Comparison of ENCODE assay signal across 3 cellular contexts in genomic region chr14:34213332-34213731, GRCh38.
A peak's percentile ranks its signal among the peaks of the same experiment; 100 is the strongest.
TF ChIP-seq lines count a peak whose summit lies in the region.

No MANE protein-coding gene starts in this region.

TF ChIP-seq in SK-N-SH treated with all-trans-retinoic acid at 6 μM for 48 hours, 23 proteins besides CTCF, POLR2A, EP300 and RAD21 (continued from another document):
- no peak for TF ChIP-seq PATZ1 (CRISPR knock-in tag; IDR thresholded peaks at IDR 0.05; ENCODE audit: borderline replicate concordance)

TF ChIP-seq in SK-N-SH, 30 proteins besides CTCF, POLR2A, EP300 and RAD21 (continued from another document):
- TF ChIP-seq POLR2AphosphoS5 (IDR thresholded peaks at IDR 0.05; ENCODE audit: low read depth, low read length) (no peak), JUND (IDR thresholded peaks at IDR 0.05) (no peak)

TF ChIP-seq in neural cell, 6 proteins besides CTCF, POLR2A, EP300 and RAD21 (continued from another document):
- TF ChIP-seq REST (IDR thresholded peaks at IDR 0.05; ENCODE audit: borderline replicate concordance), result no peak
- peak; percentile 74 for TF ChIP-seq POLR2AphosphoS5 (IDR thresholded peaks at IDR 0.05)
